Comparison of ENCODE assay signal across 12 cellular contexts in genomic region chr1:36172983-36173382, GRCh38. TPM values are rescaled to one million over a fixed set of nuclear protein-coding genes. Genes with fewer than 3 reads are reported as not detected.
DNase-seq lines count a peak whose midpoint lies in the region; ATAC-seq, FAIRE-seq and TF ChIP-seq lines count a peak whose summit lies in the region.
"Had no signal": no experiment of that assay in that cellular context is flagged by ENCODE, and none has a peak within 500 bp of the region (broad histone marks: within the 10 kb centered on the region; RNA-seq: fewer than 3 reads in every experiment).

No MANE protein-coding gene starts in this region.

- no peaks in the 10 kb centered on the region for H3K27me3 Mint-ChIP-seq in activated naive CD8-positive, alpha-beta T cell treated with anti-CD3 and anti-CD28 coated beads, Interleukin-2, amount 50 U/mL, for 24 hours

- H3K9me3 ChIP-seq in cardiac muscle cell (ENCODE audit: low read depth) = no peaks in the 10 kb centered on the region
- H3K9me3 ChIP-seq in right cardiac atrium (ENCODE audit: control insufficient read depth, low read length) = no peaks in the 10 kb centered on the region

- intact Hi-C loops in Right ventricle myocardium inferior (cut with DNase I) (no loop called here), right cardiac atrium (cut with DNase I) (no loop called here)

- TF ChIP-seq CTCF in cardiac muscle cell (IDR thresholded peaks at IDR 0.05; ENCODE audit: low read depth, low read length) = no peak

- DNase-seq in cardiac muscle cell (ENCODE audit: low read depth in 1 of 2, low spot score in 1 of 2) (peak in 1 of 2 donors; percentile 56), Right ventricle myocardium inferior (ENCODE audit: missing footprints) (no peak), right cardiac atrium (peak in 1 of 3 donors; percentile 3), superior temporal gyrus (ENCODE audit: extremely low spot score) (peak; percentile 33), GM19239 (ENCODE audit: insufficient read length, low spot score) (no peak)
- DNase-seq in activated naive CD8-positive, alpha-beta T cell treated with anti-CD3 and anti-CD28 coated beads, Interleukin-2, amount 50 U/mL, for 24 hours = no peak
- DNase-seq: activated effector memory CD4-positive, alpha-beta T cell treated with Interleukin-2 at 50 U/mL for 16 hours; C1 segment of cervical spinal cord; MM.1S; T-helper 9 cell had no signal

- 87% methylated on average over 2 of the region's 2 CpGs for WGBS in right cardiac atrium

- no peak overlapping the region for H3K4me3 ChIP-seq in cardiac muscle cell
- no peak overlapping the region for H3K4me3 ChIP-seq in right cardiac atrium (ENCODE audit: low read length)

- H3K4me3 Mint-ChIP-seq in activated naive CD8-positive, alpha-beta T cell treated with anti-CD3 and anti-CD28 coated beads, Interleukin-2, amount 50 U/mL, for 24 hours = no peak overlapping the region

- H3K27ac ChIP-seq in cardiac muscle cell = peak overlapping the region; percentile 93
- peak overlapping the region; percentile 41 for H3K27ac ChIP-seq in right cardiac atrium (ENCODE audit: low read length)

- H3K27ac Mint-ChIP-seq in activated naive CD8-positive, alpha-beta T cell treated with anti-CD3 and anti-CD28 coated beads, Interleukin-2, amount 50 U/mL, for 24 hours = peak overlapping the region; percentile 33

- H3K27me3 ChIP-seq in cardiac muscle cell = no peaks in the 10 kb centered on the region
- no peaks in the 10 kb centered on the region for H3K27me3 ChIP-seq in right cardiac atrium (ENCODE audit: control insufficient read depth, insufficient read depth)

- H3K36me3 ChIP-seq in cardiac muscle cell = peaks cover 45% of the 10 kb centered on the region

- peaks cover 11% of the 10 kb centered on the region for H3K4me1 Mint-ChIP-seq in activated naive CD8-positive, alpha-beta T cell treated with anti-CD3 and anti-CD28 coated beads, Interleukin-2, amount 50 U/mL, for 24 hours

- peaks cover 44% of the 10 kb centered on the region for H3K36me3 Mint-ChIP-seq in activated naive CD8-positive, alpha-beta T cell treated with anti-CD3 and anti-CD28 coated beads, Interleukin-2, amount 50 U/mL, for 24 hours (ENCODE audit: low read depth)

- no peaks in the 10 kb centered on the region for H3K9me3 Mint-ChIP-seq in activated naive CD8-positive, alpha-beta T cell treated with anti-CD3 and anti-CD28 coated beads, Interleukin-2, amount 50 U/mL, for 24 hours

- H3K4me1 ChIP-seq in cardiac muscle cell (ENCODE audit: low read depth) (peaks cover 19% of the 10 kb centered on the region), right cardiac atrium (ENCODE audit: control insufficient read depth, insufficient read depth, low read length) (peaks cover 10% of the 10 kb centered on the region)

- no peak for FAIRE-seq in GM19239 (lab: Jason Lieb, UNC)

- ATAC-seq in Right ventricle myocardium inferior (no peak), right cardiac atrium (no peak), HG03135 (IDR thresholded peaks at IDR 0.05; ENCODE audit: unreplicated experiment) (no peak), GM21515 (IDR thresholded peaks at IDR 0.05; ENCODE audit: unreplicated experiment) (no peak)
- no peak for ATAC-seq in activated naive CD8-positive, alpha-beta T cell treated with anti-CD3 and anti-CD28 coated beads, Interleukin-2, amount 50 U/mL, for 24 hours

RNA-seq across cellular contexts. Expression of gene MAP7D1, which starts 17.0 kb away (rescaled TPM):
- total RNA-seq in cardiac muscle cell (224 and 239 TPM in 2 replicates), Right ventricle myocardium inferior (383 TPM), right cardiac atrium (100 to 1,000 TPM; 285 to 403 (median 374) TPM)
- polyA plus RNA-seq in cardiac muscle cell (132 and 141 TPM in 2 replicates), right cardiac atrium (330 TPM)

RNA-seq across cellular contexts. Expression of gene TRAPPC3, which starts 23.7 kb away (rescaled TPM):
- total RNA-seq in cardiac muscle cell = 83.5 and 99.6 TPM in 2 replicates
- 119 and 125 TPM in 2 replicates for polyA plus RNA-seq in cardiac muscle cell
- total RNA-seq in Right ventricle myocardium inferior = 53.9 TPM
- total RNA-seq in right cardiac atrium = 10 to 100 TPM; 58.5 to 67.2 (median 64.0) TPM
- polyA plus RNA-seq in right cardiac atrium = 73.6 TPM

RNA-seq across cellular contexts. Expression of gene COL8A2, which starts 48.0 kb away (rescaled TPM):
- total RNA-seq in cardiac muscle cell = 0.11 and 0.57 TPM in 2 replicates
- 0.05 TPM in 1 of 2 replicates, not detected in the other for polyA plus RNA-seq in cardiac muscle cell
- total RNA-seq in Right ventricle myocardium inferior = 1.0 TPM
- total RNA-seq in right cardiac atrium = 1 to 10 TPM; 2.7 to 4.1 (median 3.3) TPM
- polyA plus RNA-seq in right cardiac atrium = 2.4 TPM

RNA-seq across cellular contexts. Expression of gene THRAP3, which starts 51.3 kb away (rescaled TPM):
- total RNA-seq in cardiac muscle cell (60.2 and 92.9 TPM in 2 replicates), Right ventricle myocardium inferior (60.1 TPM), right cardiac atrium (10 to 100 TPM; 66.3 to 85.5 (median 77.3) TPM)
- polyA plus RNA-seq in cardiac muscle cell (48.6 and 63.6 TPM in 2 replicates), right cardiac atrium (32.6 TPM)
